28 cellular contexts compared by ENCODE assay signal in genomic region chr13:114286808-114287207, GRCh38. TPM values are rescaled to one million over a fixed set of nuclear protein-coding genes. Genes with fewer than 3 reads are reported as not detected.
DNase-seq lines count a peak whose midpoint lies in the region; ATAC-seq, FAIRE-seq and TF ChIP-seq lines count a peak whose summit lies in the region.
"Had no signal": no experiment of that assay in that cellular context is flagged by ENCODE, and none has a peak within 500 bp of the region (broad histone marks: within the 10 kb centered on the region; RNA-seq: fewer than 3 reads in every experiment).

No MANE protein-coding gene starts in this region.

- H3K4me3 ChIP-seq in Caco-2 (ENCODE audit: low read depth, low read length): no peak overlapping the region
- H3K4me3 ChIP-seq in prostate gland: no peak overlapping the region
- H3K4me3 ChIP-seq: body of pancreas, dorsolateral prefrontal cortex, heart right ventricle had no signal

- H3K4me3 Mint-ChIP-seq in Caco-2 (ENCODE audit: unreplicated experiment) (no peak overlapping the region), endothelial cell (ENCODE audit: unreplicated experiment) (peak overlapping the region; percentile 5), nephron progenitor cell (no peak overlapping the region)
- no peak overlapping the region for H3K4me3 Mint-ChIP-seq in activated T-helper 1 cell treated with anti-CD3 and anti-CD28 coated beads, Interleukin-12 subunit alpha, Interleukin-12 subunit beta, Interleukin-2, Interleukin-4 antibody, amounts not matched to agents 30 ng/mL and 10 ng/mL and 1 ng/mL, durations not matched to agents 14 hours and 24 hours and 36 hours
- H3K4me3 Mint-ChIP-seq: activated CD8-positive, alpha-beta memory T cell treated with anti-CD3 and anti-CD28 coated beads, Interleukin-2, amount 10 ng/mL, durations not matched to agents 7 days and 5 days had no signal

- H3K4me1 Mint-ChIP-seq in Caco-2 (ENCODE audit: low read depth, unreplicated experiment) (peaks cover 17% of the 10 kb centered on the region), endothelial cell (ENCODE audit: unreplicated experiment) (peaks cover 7% of the 10 kb centered on the region), nephron progenitor cell (peaks cover 22% of the 10 kb centered on the region)
- H3K4me1 Mint-ChIP-seq in activated T-helper 1 cell treated with anti-CD3 and anti-CD28 coated beads, Interleukin-12 subunit alpha, Interleukin-12 subunit beta, Interleukin-2, Interleukin-4 antibody, amounts not matched to agents 30 ng/mL and 10 ng/mL and 1 ng/mL, durations not matched to agents 14 hours and 24 hours and 36 hours (ENCODE audit: low read depth): peaks cover 35% of the 10 kb centered on the region

- H3K27me3 ChIP-seq in Caco-2 (replicated peaks; ENCODE audit: control insufficient read depth, insufficient read depth, low read length) (no peaks in the 10 kb centered on the region), prostate gland (replicated peaks; ENCODE audit: insufficient read depth) (no peaks in the 10 kb centered on the region)
- H3K27me3 ChIP-seq: body of pancreas, dorsolateral prefrontal cortex, heart right ventricle had no signal

- TF ChIP-seq POLR2A in prostate gland (IDR thresholded peaks at IDR 0.05): no peak

- no peak for DNase-seq in Caco-2
- peak; percentile 12 for DNase-seq in RCC 7860 (ENCODE audit: low spot score)
- no peak for DNase-seq in endothelial cell (ENCODE audit: low spot score)
- DNase-seq in nephron progenitor cell: no peak
- no peak for DNase-seq in prostate gland (ENCODE audit: low spot score)
- DNase-seq in activated T-helper 1 cell treated with anti-CD3 and anti-CD28 coated beads, Interleukin-12 subunit alpha, Interleukin-12 subunit beta, Interleukin-2, Interleukin-4 antibody, amounts not matched to agents 30 ng/mL and 10 ng/mL and 1 ng/mL, durations not matched to agents 14 hours and 24 hours and 36 hours (ENCODE audit: low spot score): no peak
- no peak for DNase-seq in GM19238 (ENCODE audit: insufficient read length, low spot score)
- DNase-seq: activated CD4-positive, CD25-positive, alpha-beta regulatory T cell; activated CD8-positive, alpha-beta memory T cell treated with anti-CD3 and anti-CD28 coated beads, Interleukin-2, amount 10 ng/mL, durations not matched to agents 7 days and 5 days; AML-193; body of pancreas; dorsolateral prefrontal cortex; heart right ventricle; KG1; midbrain; NCI-H1105 treated with DMSO at 0.1 percent for 48 hours; NCI-H69; nucleus accumbens; stimulated activated CD4-positive, alpha-beta T cell treated with anti-CD3 and anti-CD28 coated beads, Interleukin-2, amount 100 ng/mL, for 48 hours; substantia nigra; T-helper 2 cell had no signal

- POLR2A ChIA-PET in Caco-2 (lab: Charles Lee): no interaction called here

- no peak for FAIRE-seq in RCC 7860 (lab: Jason Lieb, UNC)
- FAIRE-seq: D721Med, GM12892, H1, islet of Langerhans had no signal

- BruUV-seq in Caco-2 (replicated peaks; lab: Mats Ljungman, UMichigan): no TSS peak

- CTCF ChIA-PET in Caco-2 (lab: Charles Lee): no interaction called here

- H3K36me3 Mint-ChIP-seq in Caco-2 (ENCODE audit: insufficient read depth, unreplicated experiment) (peaks cover 82% of the 10 kb centered on the region), endothelial cell (ENCODE audit: low read depth, unreplicated experiment) (peaks cover 30% of the 10 kb centered on the region), nephron progenitor cell (ENCODE audit: low read depth) (peaks cover 75% of the 10 kb centered on the region)
- peaks cover 51% of the 10 kb centered on the region for H3K36me3 Mint-ChIP-seq in activated T-helper 1 cell treated with anti-CD3 and anti-CD28 coated beads, Interleukin-12 subunit alpha, Interleukin-12 subunit beta, Interleukin-2, Interleukin-4 antibody, amounts not matched to agents 30 ng/mL and 10 ng/mL and 1 ng/mL, durations not matched to agents 14 hours and 24 hours and 36 hours (ENCODE audit: low read depth)

- H3K27ac Mint-ChIP-seq in Caco-2 (ENCODE audit: unreplicated experiment): peak overlapping the region; percentile 15
- peak overlapping the region; percentile 0 for H3K27ac Mint-ChIP-seq in endothelial cell (ENCODE audit: unreplicated experiment)
- peak overlapping the region; percentile 14 for H3K27ac Mint-ChIP-seq in nephron progenitor cell
- no peak overlapping the region for H3K27ac Mint-ChIP-seq in activated T-helper 1 cell treated with anti-CD3 and anti-CD28 coated beads, Interleukin-12 subunit alpha, Interleukin-12 subunit beta, Interleukin-2, Interleukin-4 antibody, amounts not matched to agents 30 ng/mL and 10 ng/mL and 1 ng/mL, durations not matched to agents 14 hours and 24 hours and 36 hours
- H3K27ac Mint-ChIP-seq: activated CD8-positive, alpha-beta memory T cell treated with anti-CD3 and anti-CD28 coated beads, Interleukin-2, amount 10 ng/mL, durations not matched to agents 7 days and 5 days had no signal

- H3K27ac ChIP-seq in prostate gland: no peak overlapping the region
- H3K27ac ChIP-seq: body of pancreas, heart right ventricle had no signal

- WGBS in prostate gland: 92% methylated on average over 8 of the region's 8 CpGs

- no peak for ATAC-seq in GM18520 (IDR thresholded peaks at IDR 0.05; ENCODE audit: unreplicated experiment)
- ATAC-seq: activated CD8-positive, alpha-beta memory T cell treated with anti-CD3 and anti-CD28 coated beads, Interleukin-2, amount 10 ng/mL, durations not matched to agents 7 days and 5 days; body of pancreas; esophagus mucosa; heart right ventricle; sciatic nerve had no signal

- H3K4me1 ChIP-seq in Caco-2 (no peaks in the 10 kb centered on the region), prostate gland (replicated peaks) (no peaks in the 10 kb centered on the region)

- H3K9me3 ChIP-seq in Caco-2 (no peaks in the 10 kb centered on the region), prostate gland (no peaks in the 10 kb centered on the region)
- H3K9me3 ChIP-seq: body of pancreas, heart right ventricle had no signal

- H3K9me3 Mint-ChIP-seq in Caco-2 (ENCODE audit: unreplicated experiment) (no peaks in the 10 kb centered on the region), endothelial cell (ENCODE audit: unreplicated experiment) (no peaks in the 10 kb centered on the region), nephron progenitor cell (no peaks in the 10 kb centered on the region)
- no peaks in the 10 kb centered on the region for H3K9me3 Mint-ChIP-seq in activated T-helper 1 cell treated with anti-CD3 and anti-CD28 coated beads, Interleukin-12 subunit alpha, Interleukin-12 subunit beta, Interleukin-2, Interleukin-4 antibody, amounts not matched to agents 30 ng/mL and 10 ng/mL and 1 ng/mL, durations not matched to agents 14 hours and 24 hours and 36 hours

- H3K36me3 ChIP-seq in Caco-2 (ENCODE audit: control insufficient read depth, insufficient read depth, low read length) (peaks cover 3% of the 10 kb centered on the region; the same call in 1 of the 2 replicates), prostate gland (no peaks in the 10 kb centered on the region)

- no peak for TF ChIP-seq CTCF in Caco-2 (IDR thresholded peaks at IDR 0.05; ENCODE audit: insufficient read depth in 1 of 2, low read depth in 1 of 2, low read length in 1 of 2, severe bottlenecking in 1 of 2, unreplicated experiment in 1 of 2)
- no peak for TF ChIP-seq CTCF in endothelial cell (IDR thresholded peaks at IDR 0.05; ENCODE audit: unreplicated experiment)
- no peak for TF ChIP-seq CTCF in nephron progenitor cell (IDR thresholded peaks at IDR 0.05)
- TF ChIP-seq CTCF in prostate gland (IDR thresholded peaks at IDR 0.05): no peak

- H3K27me3 Mint-ChIP-seq in Caco-2 (ENCODE audit: insufficient read depth, unreplicated experiment) (no peaks in the 10 kb centered on the region), endothelial cell (ENCODE audit: unreplicated experiment) (no peaks in the 10 kb centered on the region), nephron progenitor cell (ENCODE audit: low read depth, poor library complexity) (no peaks in the 10 kb centered on the region)
- no peaks in the 10 kb centered on the region for H3K27me3 Mint-ChIP-seq in activated T-helper 1 cell treated with anti-CD3 and anti-CD28 coated beads, Interleukin-12 subunit alpha, Interleukin-12 subunit beta, Interleukin-2, Interleukin-4 antibody, amounts not matched to agents 30 ng/mL and 10 ng/mL and 1 ng/mL, durations not matched to agents 14 hours and 24 hours and 36 hours (ENCODE audit: insufficient read depth)
- H3K27me3 Mint-ChIP-seq: activated CD8-positive, alpha-beta memory T cell treated with anti-CD3 and anti-CD28 coated beads, Interleukin-2, amount 10 ng/mL, durations not matched to agents 7 days and 5 days had no signal

- intact Hi-C loops in Caco-2 (cut with micrococcal nuclease; ENCODE audit: unreplicated experiment) (no loop called here), prostate gland (cut with DNase I) (no loop called here)
- intact Hi-C loops in activated T-helper 1 cell treated with anti-CD3 and anti-CD28 coated beads, Interleukin-12 subunit alpha, Interleukin-12 subunit beta, Interleukin-2, Interleukin-4 antibody, amounts not matched to agents 30 ng/mL and 10 ng/mL and 1 ng/mL, durations not matched to agents 14 hours and 24 hours and 36 hours (cut with micrococcal nuclease): no loop called here

RNA-seq across cellular contexts. Expression of gene UPF3A, which starts 5.4 kb away (rescaled TPM):
- total RNA-seq in Caco-2 (2022) (86.2 and 88.3 TPM in 2 replicates), endothelial cell (ENCODE audit: unreplicated experiment) (61.6 TPM), prostate gland (10 to 100 TPM; 30.6 to 62.9 TPM)
- 45.9 and 48.3 TPM in 2 replicates for total RNA-seq in activated T-helper 1 cell treated with anti-CD3 and anti-CD28 coated beads, Interleukin-12 subunit alpha, Interleukin-12 subunit beta, Interleukin-2, Interleukin-4 antibody, amounts not matched to agents 30 ng/mL and 10 ng/mL and 1 ng/mL, durations not matched to agents 14 hours and 24 hours and 36 hours

RNA-seq across cellular contexts. Expression of gene CHAMP1, which starts 27.5 kb away (rescaled TPM):
- total RNA-seq in Caco-2 (2022) (39.6 and 42.1 TPM in 2 replicates), endothelial cell (ENCODE audit: unreplicated experiment) (21.6 TPM), prostate gland (10 to 100 TPM; 23.0 to 56.3 TPM)
- total RNA-seq in activated T-helper 1 cell treated with anti-CD3 and anti-CD28 coated beads, Interleukin-12 subunit alpha, Interleukin-12 subunit beta, Interleukin-2, Interleukin-4 antibody, amounts not matched to agents 30 ng/mL and 10 ng/mL and 1 ng/mL, durations not matched to agents 14 hours and 24 hours and 36 hours: 40.5 and 42.3 TPM in 2 replicates

RNA-seq across cellular contexts. Expression of gene CDC16, which starts 52.1 kb away (rescaled TPM):
- total RNA-seq in Caco-2 (2022): 80.5 and 80.8 TPM in 2 replicates
- 65.4 TPM for total RNA-seq in endothelial cell (ENCODE audit: unreplicated experiment)
- total RNA-seq in prostate gland: 10 to 100 TPM; 37.7 to 75.0 TPM
- 91.4 and 93.2 TPM in 2 replicates for total RNA-seq in activated T-helper 1 cell treated with anti-CD3 and anti-CD28 coated beads, Interleukin-12 subunit alpha, Interleukin-12 subunit beta, Interleukin-2, Interleukin-4 antibody, amounts not matched to agents 30 ng/mL and 10 ng/mL and 1 ng/mL, durations not matched to agents 14 hours and 24 hours and 36 hours
